Comparison of ENCODE assay signal across 1 cellular context in the genomic region with DNA sequence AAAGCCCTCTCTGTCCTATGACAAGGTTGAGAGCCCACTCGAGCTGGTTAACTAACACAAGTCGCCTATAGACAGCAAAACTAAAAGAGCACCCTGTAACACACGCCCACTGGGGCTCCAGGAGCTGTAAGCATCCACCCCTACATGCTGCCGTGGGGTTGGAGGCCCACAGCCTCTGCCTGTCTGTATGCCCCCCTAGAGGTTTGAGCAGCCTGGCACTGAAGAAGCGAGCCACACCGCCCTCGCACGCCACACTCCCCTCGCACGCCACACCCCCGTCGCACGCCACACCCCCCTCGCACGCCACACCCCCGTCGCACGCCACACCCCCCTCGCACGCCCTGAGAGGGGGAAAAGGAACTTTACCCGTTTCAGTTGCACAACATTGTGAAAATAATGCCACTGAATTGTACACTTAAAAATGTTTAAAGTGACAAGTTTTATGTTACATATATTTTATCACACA.
TF ChIP-seq lines count a peak whose summit lies in the region.

No MANE protein-coding gene starts in this region.

TF ChIP-seq in H1, 55 proteins besides CTCF, POLR2A, EP300 and RAD21:
- no peak for TF ChIP-seq BCL11A (IDR thresholded peaks at IDR 0.05; ENCODE audit: low read depth in 2 of 2, low read length in 2 of 2)
- TF ChIP-seq KDM4A (IDR thresholded peaks at IDR 0.05; ENCODE audit: low read depth, low read length, severe bottlenecking): peak; percentile 75
- TF ChIP-seq MAX (IDR thresholded peaks at IDR 0.05): peak; percentile 55; the same call in 1 of the 2 replicates
- TF ChIP-seq CEBPB (IDR thresholded peaks at IDR 0.05; ENCODE audit: low read depth, low read length): peak; percentile 50; the same call in 1 of the 2 replicates
- no peak for TF ChIP-seq JUN (IDR thresholded peaks at IDR 0.05; ENCODE audit: low read depth, low read length)
- no peak for TF ChIP-seq FOSL1 (IDR thresholded peaks at IDR 0.05; ENCODE audit: insufficient read depth, low read depth, low read length)
